Comparison of ENCODE assay signal across 10 cellular contexts in the genomic region with DNA sequence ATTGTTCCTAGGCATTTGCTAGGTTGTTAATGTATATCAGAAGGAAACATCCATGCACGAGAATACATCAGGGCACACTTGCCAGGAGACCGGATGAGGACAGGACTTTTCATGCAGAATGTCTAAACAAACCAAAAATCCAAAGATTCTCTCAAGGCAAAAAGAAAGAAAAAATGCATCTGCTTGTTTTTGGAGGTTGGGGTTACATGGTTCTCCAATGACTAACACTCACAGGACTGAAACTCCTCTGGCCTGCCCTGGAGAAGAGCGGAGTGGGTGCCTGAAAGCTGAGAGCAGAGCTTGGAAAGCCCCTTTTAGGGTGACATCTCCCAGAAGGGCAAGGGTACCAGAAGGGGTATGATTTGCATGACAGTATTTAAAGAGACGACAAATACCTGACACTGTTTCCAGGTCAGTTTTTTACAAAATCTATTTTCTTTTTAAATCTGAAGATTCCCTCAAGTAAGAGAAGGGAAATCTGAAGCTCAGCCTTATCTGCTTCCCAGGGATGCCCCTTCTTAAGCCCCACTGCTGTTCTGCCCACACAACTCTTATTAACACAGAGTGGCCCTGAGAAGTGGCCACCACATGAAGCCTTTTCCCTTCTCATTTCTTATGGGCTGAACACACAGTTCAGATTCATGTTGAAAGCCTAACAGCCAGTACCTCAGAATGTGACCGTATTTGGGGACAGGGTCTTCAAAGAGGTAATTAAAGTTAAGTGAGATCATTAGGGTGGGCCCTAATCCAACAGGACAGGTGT.
DNase-seq lines count a peak whose midpoint lies in the region; ATAC-seq and TF ChIP-seq lines count a peak whose summit lies in the region.
"Had no signal": no experiment of that assay in that cellular context is flagged by ENCODE, and none has a peak within 500 bp of the region (broad histone marks: within the 10 kb centered on the region; RNA-seq: fewer than 3 reads in every experiment).

No MANE protein-coding gene starts in this region.

- no peak overlapping the region for H3K9ac ChIP-seq in mammary epithelial cell (ENCODE audit: insufficient read depth, low read length)

- no peak overlapping the region for H3K4me2 ChIP-seq in mammary epithelial cell (ENCODE audit: insufficient read depth, low read depth, low read length)

- no peaks in the 10 kb centered on the region for H3K36me3 ChIP-seq in mammary epithelial cell (ENCODE audit: insufficient read depth, low read length)
- H3K36me3 ChIP-seq in breast epithelium, result no peaks in the 10 kb centered on the region

- H3K9me3 Mint-ChIP-seq in type B pancreatic cell, result no peaks in the 10 kb centered on the region

- no peak overlapping the region for H3K4me3 Mint-ChIP-seq in type B pancreatic cell

- no peaks in the 10 kb centered on the region for H3K9me3 ChIP-seq in mammary epithelial cell (replicated peaks; ENCODE audit: insufficient read depth, low read length)
- H3K9me3 ChIP-seq in breast epithelium, result no peaks in the 10 kb centered on the region

- H3K27ac Mint-ChIP-seq in type B pancreatic cell, result peak overlapping the region; percentile 61

- intact Hi-C loops in mammary epithelial cell (cut with micrococcal nuclease) (no loop called here), breast epithelium (cut with DNase I; ENCODE audit: low total_unique reads) (no loop called here), cardiac septum (cut with DNase I) (no loop called here)

- in situ Hi-C loops in mammary epithelial cell (cut with MboI; ENCODE audit: low sequenced_read_pairs in 2 of 2), result no loop called here

- peak; percentile 87 for ATAC-seq in HG02981 (IDR thresholded peaks at IDR 0.05; ENCODE audit: unreplicated experiment)

- no TSS peak for BruUV-seq in mammary epithelial cell (replicated peaks; lab: Mats Ljungman, UMichigan)

- H3K36me3 Mint-ChIP-seq in type B pancreatic cell, result peaks cover 17% of the 10 kb centered on the region

- H3K27me3 ChIP-seq in mammary epithelial cell (ENCODE audit: insufficient read depth, low read length) (no peaks in the 10 kb centered on the region), breast epithelium (no peaks in the 10 kb centered on the region)

- TF ChIP-seq POLR2A in breast epithelium (IDR thresholded peaks at IDR 0.05), result no peak

- H3K27me3 Mint-ChIP-seq in type B pancreatic cell, result no peaks in the 10 kb centered on the region

- no peak overlapping the region for H3K27ac ChIP-seq in mammary epithelial cell (ENCODE audit: insufficient read depth, low read depth, low read length)
- H3K27ac ChIP-seq in breast epithelium, result no peak overlapping the region

- no peak overlapping the region for H3K4me3 ChIP-seq in mammary epithelial cell (replicated peaks in 1 of 3; ENCODE audit: insufficient read depth in 1 of 3, low read depth in 2 of 3, low read length in 3 of 3)
- H3K4me3 ChIP-seq in breast epithelium, result no peak overlapping the region

- H2AFZ ChIP-seq in mammary epithelial cell (ENCODE audit: low read depth, low read length), result no peak overlapping the region

- no peak for TF ChIP-seq CTCF in mammary epithelial cell (conservative IDR thresholded peaks at IDR 0.05 in 1 of 2, IDR thresholded peaks at IDR 0.05 in 1 of 2; ENCODE audit: extremely low read depth in 1 of 2, insufficient read depth in 1 of 2, low read depth in 1 of 2, low read length in 2 of 2)
- no peak for TF ChIP-seq CTCF in breast epithelium (IDR thresholded peaks at IDR 0.05)
- no peak for TF ChIP-seq CTCF in type B pancreatic cell (conservative IDR thresholded peaks at IDR 0.05)

- H3K4me1 ChIP-seq in mammary epithelial cell (ENCODE audit: insufficient read depth, low read length) (peaks cover 11% of the 10 kb centered on the region), breast epithelium (no peaks in the 10 kb centered on the region)

- peaks cover 2% of the 10 kb centered on the region for H3K4me1 Mint-ChIP-seq in type B pancreatic cell (ENCODE audit: unreplicated experiment)

- peak; percentile 60 for DNase-seq in mammary epithelial cell
- DNase-seq in breast epithelium (ENCODE audit: low spot score in 2 of 2), result no peak
- peak; percentile 67 for DNase-seq in amniotic epithelial cell (ENCODE audit: low read depth)
- no peak for DNase-seq in type B pancreatic cell (ENCODE audit: extremely low spot score, unreplicated experiment)
- no peak for DNase-seq in cardiac septum (ENCODE audit: low spot score)
- DNase-seq in H4 (ENCODE audit: low spot score), result no peak
- no peak for DNase-seq in NCI-H526 treated with DMSO at 0.1 percent for 48 hours (lab: John Stamatoyannopoulos, UW)
- DNase-seq: activated gamma-delta T cell, NCI-H187 treated with DMSO at 0.1 percent for 48 hours had no signal

- WGBS in mammary epithelial cell (ENCODE audit: low coverage, missing lambda C conversion rate), result 97% methylated on average over 5 of the region's 5 CpGs

- dilution Hi-C loops in mammary epithelial cell (cut with HindIII; ENCODE audit: low sequenced_read_pairs), result loop anchor here (5.0 kb wide), 1 partner anchor 51 kb away; no protein-coding TSS in a partner anchor

- H3K79me2 ChIP-seq in mammary epithelial cell (ENCODE audit: insufficient read depth, low read length), result no peaks in the 10 kb centered on the region

- no peaks in the 10 kb centered on the region for H4K20me1 ChIP-seq in mammary epithelial cell (ENCODE audit: insufficient read depth, low read length)

- CTCF ChIA-PET in mammary epithelial cell (lab: Charles Lee; ENCODE audit: low non-redundant PET), result no interaction called here

Comparison
In these comparisons a context has a peak if more than half of its experiments do, and no peak if none do; other contexts are left out.
1. DNase-seq: peak in mammary epithelial cell (single experiment) and amniotic epithelial cell (single experiment); none in breast epithelium (0 of 2), type B pancreatic cell (single experiment), cardiac septum (single experiment), H4 (single experiment) and NCI-H526 treated with DMSO at 0.1 percent for 48 hours (single experiment).